Comparison of ENCODE assay signal across 29 cellular contexts in the genomic region with DNA sequence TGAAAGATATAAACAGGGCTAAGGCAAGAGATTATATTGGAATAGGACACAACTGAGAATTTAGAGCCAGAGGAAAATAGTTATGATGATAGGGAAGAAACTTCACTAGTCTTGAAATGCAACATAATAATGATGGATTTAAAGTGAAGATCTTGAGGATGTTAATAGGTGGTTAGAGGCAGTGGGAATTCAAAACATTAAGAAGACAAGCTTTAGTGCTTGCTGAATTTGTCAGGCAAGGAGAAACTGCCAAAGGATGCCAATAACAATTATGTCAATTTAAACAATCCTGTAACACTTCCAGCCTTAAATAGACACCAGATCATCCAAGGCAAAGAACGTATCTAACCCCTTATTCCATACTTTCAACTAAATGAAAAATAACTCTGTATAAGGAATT.
"Had no signal": no experiment of that assay in that cellular context is flagged by ENCODE, and none has a peak within 500 bp of the region (broad histone marks: within the 10 kb centered on the region; RNA-seq: fewer than 3 reads in every experiment).

No MANE protein-coding gene starts in this region.

- H3K36me3 ChIP-seq: neural progenitor cell, ovary, right lobe of liver, sigmoid colon, stomach, thoracic aorta, thyroid gland, tibial nerve, upper lobe of left lung, uterus had no signal

- H3K36me3 Mint-ChIP-seq: naive thymus-derived CD8-positive, alpha-beta T cell; natural killer cell treated with Interleukin-12 subunit alpha and Interleukin-12 subunit beta and Interleukin-15 and Interleukin-18, amount 100 ng/mL, for 72 hours; stimulated activated effector memory CD8-positive, alpha-beta T cell treated with anti-CD3 and anti-CD28 coated beads, Interleukin-12 subunit alpha, Interleukin-12 subunit beta, amount 100 ng/mL, for 72 hours; stimulated activated naive B cell treated with anti-CD40 and anti-IgM and Interleukin-4, amounts not matched to agents 10 μg/mL and 1 μg/mL and 100 μg/mL, for 72 hours had no signal

- H3K4me1 Mint-ChIP-seq: naive thymus-derived CD8-positive, alpha-beta T cell; nephron progenitor cell; stimulated activated effector memory CD8-positive, alpha-beta T cell treated with anti-CD3 and anti-CD28 coated beads, Interleukin-12 subunit alpha, Interleukin-12 subunit beta, amount 100 ng/mL, for 72 hours; stimulated activated naive B cell treated with anti-CD40 and anti-IgM and Interleukin-4, amounts not matched to agents 10 μg/mL and 1 μg/mL and 100 μg/mL, for 72 hours had no signal

- H3K27ac ChIP-seq: neural progenitor cell, ovary, parathyroid adenoma, psoas muscle, right lobe of liver, sigmoid colon, stomach, thoracic aorta, thyroid gland, tibial nerve, upper lobe of left lung, uterus had no signal

- H3K9me3 ChIP-seq: ovary, psoas muscle, right lobe of liver, sigmoid colon, stomach, thoracic aorta, thyroid gland, tibial nerve, upper lobe of left lung, uterus had no signal

- H3K27me3 Mint-ChIP-seq: naive thymus-derived CD8-positive, alpha-beta T cell; natural killer cell treated with Interleukin-12 subunit alpha and Interleukin-12 subunit beta and Interleukin-15 and Interleukin-18, amount 100 ng/mL, for 72 hours; progenitor cell of endocrine pancreas; stimulated activated naive B cell treated with anti-CD40 and anti-IgM and Interleukin-4, amounts not matched to agents 10 μg/mL and 1 μg/mL and 100 μg/mL, for 72 hours; stimulated activated naive CD8-positive, alpha-beta T cell treated with anti-CD3 and anti-CD28 coated beads, Interleukin-15, Interleukin-2, amounts not matched to agents 100 ng/mL and 50 ng/mL, for 24 hours had no signal

- H3K4me1 ChIP-seq: neural progenitor cell, parathyroid adenoma, psoas muscle, right lobe of liver, sigmoid colon, stomach, thyroid gland, tibial nerve, upper lobe of left lung, uterus had no signal

- H3K4me3 Mint-ChIP-seq: naive thymus-derived CD8-positive, alpha-beta T cell; natural killer cell treated with Interleukin-12 subunit alpha and Interleukin-12 subunit beta and Interleukin-15 and Interleukin-18, amount 100 ng/mL, for 72 hours; nephron progenitor cell; neural progenitor cell; stimulated activated effector memory CD8-positive, alpha-beta T cell treated with anti-CD3 and anti-CD28 coated beads, Interleukin-12 subunit alpha, Interleukin-12 subunit beta, amount 100 ng/mL, for 72 hours; stimulated activated naive B cell treated with anti-CD40 and anti-IgM and Interleukin-4, amounts not matched to agents 10 μg/mL and 1 μg/mL and 100 μg/mL, for 72 hours; stimulated activated naive CD8-positive, alpha-beta T cell treated with anti-CD3 and anti-CD28 coated beads, Interleukin-15, Interleukin-2, amounts not matched to agents 100 ng/mL and 50 ng/mL, for 24 hours had no signal

- DNase-seq: naive thymus-derived CD8-positive, alpha-beta T cell; nephron progenitor cell; occipital lobe; ovary; posterior cingulate gyrus; psoas muscle; right cardiac atrium; right lobe of liver; sigmoid colon; small intestine; stimulated activated CD4-positive, alpha-beta T cell treated with anti-CD3 and anti-CD28 coated beads, Interleukin-15, amount 100 ng/mL, for 24 hours; stimulated activated CD4-positive, alpha-beta T cell treated with anti-CD3 and anti-CD28 coated beads, Interleukin-2, amount 100 ng/mL, for 24 hours; stimulated activated CD4-positive, alpha-beta T cell treated with anti-CD3 and anti-CD28 coated beads, Interleukin-2, amount 100 ng/mL, for 48 hours; stimulated activated CD4-positive, alpha-beta T cell treated with anti-CD3 and anti-CD28 coated beads, Interleukin-4, amount 100 ng/mL, for 24 hours; stimulated activated naive B cell treated with anti-CD40 and anti-IgM and Interleukin-4, amounts not matched to agents 10 μg/mL and 1 μg/mL and 100 μg/mL, for 72 hours; stimulated activated naive CD4-positive, alpha-beta T cell treated with Interleukin-2 at 50 U/mL for 16 hours; stomach; thyroid gland; trophoblast cell; upper lobe of left lung; uterus had no signal

- H3K27ac Mint-ChIP-seq: naive thymus-derived CD8-positive, alpha-beta T cell; natural killer cell treated with Interleukin-12 subunit alpha and Interleukin-12 subunit beta and Interleukin-15 and Interleukin-18, amount 100 ng/mL, for 72 hours; nephron progenitor cell; neural progenitor cell; progenitor cell of endocrine pancreas; stimulated activated effector memory CD8-positive, alpha-beta T cell treated with anti-CD3 and anti-CD28 coated beads, Interleukin-12 subunit alpha, Interleukin-12 subunit beta, amount 100 ng/mL, for 72 hours; stimulated activated naive B cell treated with anti-CD40 and anti-IgM and Interleukin-4, amounts not matched to agents 10 μg/mL and 1 μg/mL and 100 μg/mL, for 72 hours; stimulated activated naive CD8-positive, alpha-beta T cell treated with anti-CD3 and anti-CD28 coated beads, Interleukin-15, Interleukin-2, amounts not matched to agents 100 ng/mL and 50 ng/mL, for 24 hours had no signal

- H3K4me3 ChIP-seq: neural progenitor cell, ovary, psoas muscle, right lobe of liver, sigmoid colon, stomach, thoracic aorta, thyroid gland, tibial nerve, upper lobe of left lung, uterus had no signal

- H3K9me3 Mint-ChIP-seq: stimulated activated naive B cell treated with anti-CD40 and anti-IgM and Interleukin-4, amounts not matched to agents 10 μg/mL and 1 μg/mL and 100 μg/mL, for 72 hours had no signal
